ENCODE assay signal across 36 cellular contexts in the genomic region with DNA sequence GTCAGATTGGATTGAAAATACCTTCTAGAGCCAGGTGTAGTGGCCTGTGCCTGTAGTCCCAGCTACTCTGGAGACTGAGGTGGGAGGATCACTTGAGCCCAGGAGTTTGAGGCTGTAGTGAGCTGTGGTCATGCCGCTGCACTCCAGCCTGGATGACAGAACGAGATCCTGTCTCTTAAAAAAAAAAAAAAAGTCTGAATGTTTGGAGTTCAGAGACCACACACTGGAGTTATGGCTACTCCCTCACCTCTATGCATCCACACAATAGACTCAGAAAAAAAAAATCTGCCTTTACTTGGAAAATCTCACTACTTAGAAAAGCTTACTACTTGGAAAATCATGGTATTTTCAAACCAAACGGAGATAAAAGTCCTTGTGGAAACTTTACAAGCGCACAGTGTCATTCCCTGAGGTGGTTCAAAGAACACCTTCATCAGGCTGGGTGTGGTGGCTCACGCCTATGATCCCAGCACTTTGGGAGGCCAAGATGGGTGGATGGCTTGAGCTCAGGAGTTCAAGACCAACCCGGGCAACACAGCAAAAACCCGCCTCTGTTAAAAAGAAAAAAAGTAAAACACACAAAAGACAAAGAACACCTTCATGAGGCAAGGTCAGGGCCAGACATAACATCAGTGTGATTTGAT.
"Had no signal": no experiment of that assay in that cellular context is flagged by ENCODE, and none has a peak within 500 bp of the region (broad histone marks: within the 10 kb centered on the region; RNA-seq: fewer than 3 reads in every experiment).

No MANE protein-coding gene starts in this region.

- ATAC-seq: activated CD8-positive, alpha-beta T cell treated with anti-CD3 and anti-CD28 coated beads for 36 hours; activated naive CD8-positive, alpha-beta T cell treated with anti-CD3 and anti-CD28 coated beads, Interleukin-2, amount 50 U/mL, for 24 hours; activated T-cell treated with anti-CD3 and anti-CD28 coated beads, Interleukin-2, amount 50 U/mL, for 4 hours; activated T-helper 17 cell treated with anti-CD3 and anti-CD28 coated beads, Interleukin-2, amount 50 U/mL, for 72 hours; effector memory CD8-positive, alpha-beta T cell; gastroesophageal sphincter; heart right ventricle; T-helper 17 cell; WTC11 had no signal

- H3K27me3 Mint-ChIP-seq: activated CD8-positive, alpha-beta T cell treated with anti-CD3 and anti-CD28 coated beads for 36 hours; activated naive CD4-positive, alpha-beta T cell treated with anti-CD3 and anti-CD28 coated beads, Interleukin-2, amount 50 U/mL, for 24 hours; activated naive CD8-positive, alpha-beta T cell treated with anti-CD3 and anti-CD28 coated beads for 36 hours; activated T-helper 17 cell treated with anti-CD3 and anti-CD28 coated beads, Interleukin-2, amount 50 U/mL, for 72 hours; brain; effector memory CD8-positive, alpha-beta T cell; T-helper 17 cell had no signal

- H3K27ac ChIP-seq: adrenal gland, breast epithelium, cardiac muscle cell, coronary artery, epithelial cell of prostate, esophagus squamous epithelium, gastroesophageal sphincter, heart right ventricle, VCaP had no signal

- DNase-seq: activated CD4-positive, alpha-beta T cell treated with anti-CD3 and anti-CD28 coated beads for 1 hour; activated CD4-positive, alpha-beta T cell treated with anti-CD3 and anti-CD28 coated beads for 4 hours; activated CD4-positive, alpha-beta T cell treated with anti-CD3 and anti-CD28 coated beads, Interleukin-2, amount 10 ng/mL, durations not matched to agents 7 days and 5 days; activated CD4-positive, alpha-beta T cell treated with anti-CD3 and anti-CD28 coated beads, Interleukin-2, amount 50 U/mL, for 48 hours; activated CD8-positive, alpha-beta memory T cell treated with anti-CD3 and anti-CD28 coated beads for 24 hours; activated CD8-positive, alpha-beta T cell treated with anti-CD3 and anti-CD28 coated beads for 36 hours; activated effector memory CD4-positive, alpha-beta T cell treated with anti-CD3 and anti-CD28 coated beads, Interleukin-2, amount 50 U/mL, for 16 hours; activated naive CD4-positive, alpha-beta T cell treated with anti-CD3 and anti-CD28 coated beads for 36 hours; activated naive CD8-positive, alpha-beta T cell treated with anti-CD3 and anti-CD28 coated beads for 36 hours; activated naive CD8-positive, alpha-beta T cell treated with anti-CD3 and anti-CD28 coated beads, Interleukin-2, amount 50 U/mL, for 24 hours; activated T-cell treated with anti-CD3 and anti-CD28 coated beads, Interleukin-2, amount 50 U/mL, for 4 hours; adrenal gland; amygdala; aorta; central memory CD4-positive, alpha-beta T cell; cerebellar nuclear complex; dermis blood vessel endothelial cell; effector CD4-positive, alpha-beta T cell; effector memory CD8-positive, alpha-beta T cell; esophagus squamous epithelium; foreskin melanocyte; heart right ventricle; T-helper 1 cell; T-helper 17 cell; T1000 had no signal

- H3K4me1 ChIP-seq: adrenal gland, breast epithelium had no signal

- H3K27ac Mint-ChIP-seq: activated CD4-positive, alpha-beta T cell treated with anti-CD3 and anti-CD28 coated beads, Interleukin-2, amount 10 ng/mL, durations not matched to agents 7 days and 5 days; activated CD8-positive, alpha-beta T cell treated with anti-CD3 and anti-CD28 coated beads for 36 hours; activated naive CD4-positive, alpha-beta T cell treated with anti-CD3 and anti-CD28 coated beads for 36 hours; activated naive CD4-positive, alpha-beta T cell treated with anti-CD3 and anti-CD28 coated beads, Interleukin-2, amount 50 U/mL, for 24 hours; activated naive CD8-positive, alpha-beta T cell treated with anti-CD3 and anti-CD28 coated beads for 36 hours; activated naive CD8-positive, alpha-beta T cell treated with anti-CD3 and anti-CD28 coated beads, Interleukin-2, amount 50 U/mL, for 24 hours; activated T-helper 17 cell treated with anti-CD3 and anti-CD28 coated beads, Interleukin-2, amount 50 U/mL, for 72 hours; brain; T-helper 17 cell; T-helper 2 cell treated with Interferon-gamma antibody and Interleukin-4, amounts not matched to agents 5 μg/mL and 100 μg/mL, for 36 hours; WTC11 had no signal

- H3K4me1 Mint-ChIP-seq: activated CD4-positive, alpha-beta T cell treated with anti-CD3 and anti-CD28 coated beads, Interleukin-2, amount 10 ng/mL, durations not matched to agents 7 days and 5 days; activated naive CD4-positive, alpha-beta T cell treated with anti-CD3 and anti-CD28 coated beads, Interleukin-2, amount 50 U/mL, for 24 hours; activated naive CD8-positive, alpha-beta T cell treated with anti-CD3 and anti-CD28 coated beads for 36 hours; activated naive CD8-positive, alpha-beta T cell treated with anti-CD3 and anti-CD28 coated beads, Interleukin-2, amount 50 U/mL, for 24 hours; activated T-helper 17 cell treated with anti-CD3 and anti-CD28 coated beads, Interleukin-2, amount 50 U/mL, for 72 hours; brain; WTC11 had no signal

- H3K36me3 Mint-ChIP-seq: activated naive CD4-positive, alpha-beta T cell treated with anti-CD3 and anti-CD28 coated beads, Interleukin-2, amount 50 U/mL, for 24 hours; activated naive CD8-positive, alpha-beta T cell treated with anti-CD3 and anti-CD28 coated beads for 36 hours; brain; WTC11 had no signal

- H3K36me3 ChIP-seq: adrenal gland, breast epithelium, cardiac muscle cell, esophagus squamous epithelium, gastroesophageal sphincter, heart right ventricle had no signal

- H3K9me3 Mint-ChIP-seq: activated CD4-positive, alpha-beta T cell treated with anti-CD3 and anti-CD28 coated beads, Interleukin-2, amount 10 ng/mL, durations not matched to agents 7 days and 5 days; activated CD8-positive, alpha-beta T cell treated with anti-CD3 and anti-CD28 coated beads for 36 hours; activated naive CD4-positive, alpha-beta T cell treated with anti-CD3 and anti-CD28 coated beads for 36 hours; activated naive CD4-positive, alpha-beta T cell treated with anti-CD3 and anti-CD28 coated beads, Interleukin-2, amount 50 U/mL, for 24 hours; activated naive CD8-positive, alpha-beta T cell treated with anti-CD3 and anti-CD28 coated beads for 36 hours; activated naive CD8-positive, alpha-beta T cell treated with anti-CD3 and anti-CD28 coated beads, Interleukin-2, amount 50 U/mL, for 24 hours; activated T-cell treated with anti-CD3 and anti-CD28 coated beads, Interleukin-2, amount 50 U/mL, for 4 hours; activated T-helper 17 cell treated with anti-CD3 and anti-CD28 coated beads, Interleukin-2, amount 50 U/mL, for 72 hours; brain; effector memory CD8-positive, alpha-beta T cell; T-helper 2 cell treated with Interferon-gamma antibody and Interleukin-4, amounts not matched to agents 5 μg/mL and 100 μg/mL, for 36 hours; WTC11 had no signal

- H3K9me3 ChIP-seq: adrenal gland, breast epithelium, esophagus squamous epithelium, gastroesophageal sphincter, heart right ventricle had no signal

- H3K27me3 ChIP-seq: adrenal gland, breast epithelium, cardiac muscle cell, esophagus squamous epithelium, gastroesophageal sphincter, heart right ventricle had no signal

- H3K4me3 ChIP-seq: adrenal gland, breast epithelium, cardiac muscle cell, coronary artery, esophagus squamous epithelium, gastroesophageal sphincter, heart right ventricle had no signal

- H3K4me3 Mint-ChIP-seq: activated CD4-positive, alpha-beta T cell treated with anti-CD3 and anti-CD28 coated beads, Interleukin-2, amount 10 ng/mL, durations not matched to agents 7 days and 5 days; activated CD8-positive, alpha-beta T cell treated with anti-CD3 and anti-CD28 coated beads for 36 hours; activated naive CD4-positive, alpha-beta T cell treated with anti-CD3 and anti-CD28 coated beads for 36 hours; activated naive CD4-positive, alpha-beta T cell treated with anti-CD3 and anti-CD28 coated beads, Interleukin-2, amount 50 U/mL, for 24 hours; activated naive CD8-positive, alpha-beta T cell treated with anti-CD3 and anti-CD28 coated beads for 36 hours; activated naive CD8-positive, alpha-beta T cell treated with anti-CD3 and anti-CD28 coated beads, Interleukin-2, amount 50 U/mL, for 24 hours; activated T-cell treated with anti-CD3 and anti-CD28 coated beads, Interleukin-2, amount 50 U/mL, for 4 hours; activated T-helper 17 cell treated with anti-CD3 and anti-CD28 coated beads, Interleukin-2, amount 50 U/mL, for 72 hours; brain; effector memory CD8-positive, alpha-beta T cell; T-helper 17 cell; T-helper 2 cell treated with Interferon-gamma antibody and Interleukin-4, amounts not matched to agents 5 μg/mL and 100 μg/mL, for 36 hours; WTC11 had no signal
